In genomic region chr2:203062126-203062525, GRCh38 we compare ENCODE assay signal across 14 cellular contexts.
"Had no signal": no experiment of that assay in that cellular context is flagged by ENCODE, and none has a peak within 500 bp of the region (broad histone marks: within the 10 kb centered on the region; RNA-seq: fewer than 3 reads in every experiment).

No MANE protein-coding gene starts in this region.

- ATAC-seq: activated naive CD4-positive, alpha-beta T cell treated with anti-CD3 and anti-CD28 coated beads, Interleukin-2, amount 50 U/mL, for 72 hours; esophagus mucosa; left lung had no signal

- H3K4me3 Mint-ChIP-seq: neural crest cell had no signal

- DNase-seq: activated effector memory CD4-positive, alpha-beta T cell treated with Interleukin-2 at 50 U/mL for 16 hours; activated T-cell treated with anti-CD3 and anti-CD28 coated beads, Interleukin-2, amount 50 U/mL, for 1 hour; amygdala; cerebellar nuclear complex; islet precursor cell; left lung; stomach; T-helper 2 cell; uterus had no signal

- H3K4me3 ChIP-seq: left lung, skin epidermis, stomach, thoracic aorta, uterus had no signal

- H3K9me3 Mint-ChIP-seq: activated naive CD4-positive, alpha-beta T cell treated with anti-CD3 and anti-CD28 coated beads, Interleukin-2, amount 50 U/mL, for 72 hours had no signal

- H3K27ac Mint-ChIP-seq: activated naive CD4-positive, alpha-beta T cell treated with anti-CD3 and anti-CD28 coated beads, Interleukin-2, amount 50 U/mL, for 72 hours had no signal
